Comparison of ENCODE assay signal across 1 cellular context in the genomic region with DNA sequence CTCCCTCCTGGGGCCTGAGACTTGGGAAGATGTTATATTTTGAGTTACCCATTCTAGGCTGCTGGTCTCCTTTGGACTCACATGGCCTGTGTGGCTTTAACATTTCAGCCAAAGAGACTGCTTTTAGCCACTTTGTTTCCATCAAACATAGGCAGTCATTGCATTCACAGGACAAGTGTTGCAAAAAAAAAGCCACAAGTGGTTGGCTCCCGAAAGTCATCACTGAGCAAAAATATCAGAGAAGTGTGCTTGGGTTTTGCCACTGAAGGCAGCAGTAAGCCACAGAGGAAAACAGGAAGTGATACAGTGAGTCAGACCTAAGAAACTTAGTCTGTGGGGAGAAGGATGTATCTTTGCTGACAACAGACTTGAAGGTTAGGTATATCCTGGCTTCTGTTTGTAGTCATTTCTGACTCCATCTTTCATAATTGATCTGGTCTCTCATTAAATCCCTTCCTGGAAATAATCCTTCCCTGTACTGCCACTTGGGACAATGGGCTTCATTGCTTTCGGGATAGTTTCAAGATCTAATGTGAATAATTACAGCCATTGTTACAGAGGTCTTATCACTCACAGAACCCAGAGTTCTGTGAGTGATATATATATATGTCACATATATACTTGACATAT.
A peak's percentile ranks its signal among the peaks of the same experiment; 100 is the strongest.
TF ChIP-seq lines count a peak whose summit lies in the region.

No MANE protein-coding gene starts in this region.

TF ChIP-seq in K562, 482 proteins besides CTCF, POLR2A, EP300 and RAD21 (continued from another document and continues in another):
- TF ChIP-seq HIVEP1 (CRISPR knock-in tag; IDR thresholded peaks at IDR 0.05) (no peak), ZNF282 (CRISPR knock-in tag; IDR thresholded peaks at IDR 0.05) (no peak), SMARCE1 (IDR thresholded peaks at IDR 0.05) (peak; percentile 56), CCAR2 (IDR thresholded peaks at IDR 0.05; ENCODE audit: low read depth, low read length) (no peak), ZNF780A (CRISPR knock-in tag; IDR thresholded peaks at IDR 0.05) (no peak), ZNF134 (CRISPR knock-in tag; conservative IDR thresholded peaks at IDR 0.05) (no peak), ZNF124 (CRISPR knock-in tag; IDR thresholded peaks at IDR 0.05) (no peak), HMG20A (CRISPR knock-in tag; conservative IDR thresholded peaks at IDR 0.05) (no peak), CREB1 (IDR thresholded peaks at IDR 0.05) (no peak), CREB1 (CRISPR knock-in tag; IDR thresholded peaks at IDR 0.05) (no peak), TAF7 (tag; IDR thresholded peaks at IDR 0.05) (no peak), EHMT2 (IDR thresholded peaks at IDR 0.05) (no peak), ZC3H4 (CRISPR knock-in tag; IDR thresholded peaks at IDR 0.05; ENCODE audit: borderline replicate concordance) (no peak), SPI1 (IDR thresholded peaks at IDR 0.05; ENCODE audit: borderline replicate concordance, low read depth, low read length) (peak; percentile 99), ZNF146 (CRISPR knock-in tag; IDR thresholded peaks at IDR 0.05; ENCODE audit: unreplicated experiment) (no peak), CEBPG (CRISPR knock-in tag; IDR thresholded peaks at IDR 0.05) (no peak), CEBPG (tag; conservative IDR thresholded peaks at IDR 0.05 in 1 of 2, IDR thresholded peaks at IDR 0.05 in 1 of 2) (no peak), ZNF23 (CRISPR knock-in tag; IDR thresholded peaks at IDR 0.05) (no peak), ZMIZ1 (IDR thresholded peaks at IDR 0.05; ENCODE audit: low read depth in 2 of 2, low read length in 2 of 2) (no peak), NR2C2 (CRISPR knock-in tag; IDR thresholded peaks at IDR 0.05) (no peak), NR2C2 (tag; IDR thresholded peaks at IDR 0.05) (no peak; the same call in 1 of the 2 replicates), POLR2AphosphoS2 (IDR thresholded peaks at IDR 0.05; ENCODE audit: low read length) (no peak), MCM7 (IDR thresholded peaks at IDR 0.05) (no peak), MAZ (CRISPR knock-in tag; conservative IDR thresholded peaks at IDR 0.05 in 1 of 2, IDR thresholded peaks at IDR 0.05 in 1 of 2) (peak in 1 of 2 experiments; percentile 51; a peak in 1 of 4 replicates), HNRNPK (IDR thresholded peaks at IDR 0.05; ENCODE audit: low read depth, low read length, poor library complexity, severe bottlenecking) (no peak), SIX5 (IDR thresholded peaks at IDR 0.05; ENCODE audit: borderline replicate concordance in 1 of 2, insufficient read depth in 1 of 2, low read depth in 1 of 2, low read length in 2 of 2) (no peak), SMARCB1 (IDR thresholded peaks at IDR 0.05; ENCODE audit: insufficient read length, low read depth) (no peak), RFX5 (IDR thresholded peaks at IDR 0.05; ENCODE audit: low read depth, low read length) (no peak), BACH1 (tag; IDR thresholded peaks at IDR 0.05) (no peak; the same call in 1 of the 2 replicates), ELK1 (CRISPR knock-in tag; IDR thresholded peaks at IDR 0.05) (no peak), FOXP1 (CRISPR knock-in tag; IDR thresholded peaks at IDR 0.05) (no peak), WHSC1 (IDR thresholded peaks at IDR 0.05; ENCODE audit: low read length) (no peak), MEF2A (IDR thresholded peaks at IDR 0.05; ENCODE audit: control insufficient read depth, low read depth, low read length) (no peak), ARNT (IDR thresholded peaks at IDR 0.05) (no peak), BRCA1 (IDR thresholded peaks at IDR 0.05) (no peak), BRCA1 (CRISPR knock-in tag; IDR thresholded peaks at IDR 0.05) (no peak), SRSF1 (IDR thresholded peaks at IDR 0.05; ENCODE audit: low read depth, low read length) (no peak), SAP30 (IDR thresholded peaks at IDR 0.05; ENCODE audit: borderline replicate concordance, insufficient read depth, low read depth, low read length, poor library complexity, severe bottlenecking) (no peak), FOXJ3 (CRISPR knock-in tag; IDR thresholded peaks at IDR 0.05) (no peak), ETV5 (CRISPR knock-in tag; IDR thresholded peaks at IDR 0.05; ENCODE audit: low read depth) (peak; percentile 70; the same call in 1 of the 2 replicates), RBM34 (IDR thresholded peaks at IDR 0.05; ENCODE audit: borderline replicate concordance, insufficient read depth, low read length) (no peak), NONO (IDR thresholded peaks at IDR 0.05; ENCODE audit: low read depth in 2 of 2, low read length in 1 of 2) (no peak), ZEB2 (IDR thresholded peaks at IDR 0.05) (0 out of 2 replicates have a peak, but pooled peaks have one; percentile 22), ZFX (CRISPR knock-in tag; IDR thresholded peaks at IDR 0.05) (no peak), NELFE (IDR thresholded peaks at IDR 0.05; ENCODE audit: insufficient read depth, insufficient read length) (no peak), EWSR1 (IDR thresholded peaks at IDR 0.05; ENCODE audit: borderline replicate concordance, low read depth, partially characterized antibody) (no peak)
- TF ChIP-seq, protein P1, sequence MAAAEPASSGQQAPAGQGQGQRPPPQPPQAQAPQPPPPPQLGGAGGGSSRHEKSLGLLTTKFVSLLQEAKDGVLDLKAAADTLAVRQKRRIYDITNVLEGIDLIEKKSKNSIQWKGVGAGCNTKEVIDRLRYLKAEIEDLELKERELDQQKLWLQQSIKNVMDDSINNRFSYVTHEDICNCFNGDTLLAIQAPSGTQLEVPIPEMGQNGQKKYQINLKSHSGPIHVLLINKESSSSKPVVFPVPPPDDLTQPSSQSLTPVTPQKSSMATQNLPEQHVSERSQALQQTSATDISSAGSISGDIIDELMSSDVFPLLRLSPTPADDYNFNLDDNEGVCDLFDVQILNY (CRISPR knock-in tag; IDR thresholded peaks at IDR 0.05): no peak
- TF ChIP-seq, protein P2, sequence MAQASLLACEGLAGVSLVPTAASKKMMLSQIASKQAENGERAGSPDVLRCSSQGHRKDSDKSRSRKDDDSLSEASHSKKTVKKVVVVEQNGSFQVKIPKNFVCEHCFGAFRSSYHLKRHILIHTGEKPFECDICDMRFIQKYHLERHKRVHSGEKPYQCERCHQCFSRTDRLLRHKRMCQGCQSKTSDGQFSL (CRISPR knock-in tag; IDR thresholded peaks at IDR 0.05): no peak
- TF ChIP-seq, protein P2 (tag; IDR thresholded peaks at IDR 0.05): no peak
- TF ChIP-seq, protein P3, sequence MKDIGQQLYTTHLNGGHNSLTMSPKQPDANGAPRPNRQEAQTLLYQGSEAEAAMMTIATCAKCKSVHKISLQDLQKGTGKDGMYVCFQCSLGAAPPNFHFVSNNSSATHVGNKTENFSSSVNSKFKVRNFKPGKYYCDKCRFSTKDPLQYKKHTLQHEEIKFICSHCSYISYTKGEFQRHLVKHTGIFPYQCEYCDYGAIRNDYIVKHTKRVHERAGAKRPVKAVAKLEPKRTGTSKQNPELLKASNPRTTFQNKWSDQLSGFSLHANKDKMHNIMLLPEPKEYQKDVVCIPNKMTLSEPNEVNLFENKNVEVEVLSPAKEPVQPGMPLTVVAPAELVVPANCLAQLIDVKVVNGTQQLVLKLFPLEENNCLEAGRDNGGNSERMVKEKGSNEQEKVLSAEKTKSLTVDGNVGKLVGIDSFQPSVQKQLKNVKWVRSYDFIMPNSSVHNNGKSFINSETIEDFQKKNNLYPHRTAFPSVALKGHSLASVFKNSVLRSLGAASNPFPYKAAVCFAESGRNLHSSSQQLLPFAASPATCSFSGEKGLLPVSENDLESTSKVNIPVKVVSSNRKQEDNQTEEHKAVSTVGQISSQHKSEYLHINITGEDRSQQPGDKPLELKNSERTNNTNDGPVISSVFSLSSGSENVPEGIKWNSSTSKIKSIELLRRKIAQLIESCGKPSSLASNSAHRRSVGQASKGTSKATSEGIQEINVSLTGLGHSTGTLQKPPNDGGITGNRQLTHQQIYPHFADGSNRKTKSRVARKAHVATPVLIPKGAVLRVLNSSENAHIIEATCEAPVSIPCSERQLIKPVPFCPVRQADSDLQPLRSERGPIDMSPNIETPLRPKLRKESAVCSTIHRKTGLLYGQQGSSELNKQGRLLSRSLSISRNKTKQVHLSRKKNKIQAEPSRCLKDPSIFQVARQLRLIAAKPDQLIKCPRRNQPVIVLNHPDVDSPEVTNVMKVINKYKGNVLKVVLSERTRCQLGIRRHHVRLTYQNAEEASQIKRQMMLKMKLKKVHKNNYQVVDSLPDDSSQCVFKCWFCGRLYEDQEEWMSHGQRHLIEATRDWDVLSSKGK (CRISPR knock-in tag; IDR thresholded peaks at IDR 0.05): no peak
- TF ChIP-seq, protein P4, sequence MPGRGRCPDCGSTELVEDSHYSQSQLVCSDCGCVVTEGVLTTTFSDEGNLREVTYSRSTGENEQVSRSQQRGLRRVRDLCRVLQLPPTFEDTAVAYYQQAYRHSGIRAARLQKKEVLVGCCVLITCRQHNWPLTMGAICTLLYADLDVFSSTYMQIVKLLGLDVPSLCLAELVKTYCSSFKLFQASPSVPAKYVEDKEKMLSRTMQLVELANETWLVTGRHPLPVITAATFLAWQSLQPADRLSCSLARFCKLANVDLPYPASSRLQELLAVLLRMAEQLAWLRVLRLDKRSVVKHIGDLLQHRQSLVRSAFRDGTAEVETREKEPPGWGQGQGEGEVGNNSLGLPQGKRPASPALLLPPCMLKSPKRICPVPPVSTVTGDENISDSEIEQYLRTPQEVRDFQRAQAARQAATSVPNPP (IDR thresholded peaks at IDR 0.05; ENCODE audit: borderline replicate concordance, insufficient read depth, insufficient read length): no peak
- TF ChIP-seq, protein P5, sequence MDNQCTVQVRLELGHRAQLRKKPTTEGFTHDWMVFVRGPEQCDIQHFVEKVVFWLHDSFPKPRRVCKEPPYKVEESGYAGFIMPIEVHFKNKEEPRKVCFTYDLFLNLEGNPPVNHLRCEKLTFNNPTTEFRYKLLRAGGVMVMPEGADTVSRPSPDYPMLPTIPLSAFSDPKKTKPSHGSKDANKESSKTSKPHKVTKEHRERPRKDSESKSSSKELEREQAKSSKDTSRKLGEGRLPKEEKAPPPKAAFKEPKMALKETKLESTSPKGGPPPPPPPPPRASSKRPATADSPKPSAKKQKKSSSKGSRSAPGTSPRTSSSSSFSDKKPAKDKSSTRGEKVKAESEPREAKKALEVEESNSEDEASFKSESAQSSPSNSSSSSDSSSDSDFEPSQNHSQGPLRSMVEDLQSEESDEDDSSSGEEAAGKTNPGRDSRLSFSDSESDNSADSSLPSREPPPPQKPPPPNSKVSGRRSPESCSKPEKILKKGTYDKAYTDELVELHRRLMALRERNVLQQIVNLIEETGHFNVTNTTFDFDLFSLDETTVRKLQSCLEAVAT (IDR thresholded peaks at IDR 0.05): no peak
- TF ChIP-seq, protein P6, sequence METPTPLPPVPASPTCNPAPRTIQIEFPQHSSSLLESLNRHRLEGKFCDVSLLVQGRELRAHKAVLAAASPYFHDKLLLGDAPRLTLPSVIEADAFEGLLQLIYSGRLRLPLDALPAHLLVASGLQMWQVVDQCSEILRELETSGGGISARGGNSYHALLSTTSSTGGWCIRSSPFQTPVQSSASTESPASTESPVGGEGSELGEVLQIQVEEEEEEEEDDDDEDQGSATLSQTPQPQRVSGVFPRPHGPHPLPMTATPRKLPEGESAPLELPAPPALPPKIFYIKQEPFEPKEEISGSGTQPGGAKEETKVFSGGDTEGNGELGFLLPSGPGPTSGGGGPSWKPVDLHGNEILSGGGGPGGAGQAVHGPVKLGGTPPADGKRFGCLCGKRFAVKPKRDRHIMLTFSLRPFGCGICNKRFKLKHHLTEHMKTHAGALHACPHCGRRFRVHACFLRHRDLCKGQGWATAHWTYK (CRISPR knock-in tag; IDR thresholded peaks at IDR 0.05): peak; percentile 60; the same call in 1 of the 2 replicates
- TF ChIP-seq, protein P7, sequence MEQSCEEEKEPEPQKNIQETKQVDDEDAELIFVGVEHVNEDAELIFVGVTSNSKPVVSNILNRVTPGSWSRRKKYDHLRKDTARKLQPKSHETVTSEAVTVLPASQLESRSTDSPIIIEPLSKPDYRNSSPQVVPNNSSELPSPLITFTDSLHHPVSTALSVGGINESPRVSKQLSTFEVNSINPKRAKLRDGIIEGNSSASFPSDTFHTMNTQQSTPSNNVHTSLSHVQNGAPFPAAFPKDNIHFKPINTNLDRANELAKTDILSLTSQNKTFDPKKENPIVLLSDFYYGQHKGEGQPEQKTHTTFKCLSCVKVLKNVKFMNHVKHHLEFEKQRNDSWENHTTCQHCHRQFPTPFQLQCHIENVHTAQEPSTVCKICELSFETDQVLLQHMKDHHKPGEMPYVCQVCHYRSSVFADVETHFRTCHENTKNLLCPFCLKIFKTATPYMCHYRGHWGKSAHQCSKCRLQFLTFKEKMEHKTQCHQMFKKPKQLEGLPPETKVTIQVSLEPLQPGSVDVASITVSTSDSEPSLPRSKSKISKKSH (CRISPR knock-in tag; IDR thresholded peaks at IDR 0.05): no peak
